ENCODE assay signal across 1 cellular context in the genomic region with DNA sequence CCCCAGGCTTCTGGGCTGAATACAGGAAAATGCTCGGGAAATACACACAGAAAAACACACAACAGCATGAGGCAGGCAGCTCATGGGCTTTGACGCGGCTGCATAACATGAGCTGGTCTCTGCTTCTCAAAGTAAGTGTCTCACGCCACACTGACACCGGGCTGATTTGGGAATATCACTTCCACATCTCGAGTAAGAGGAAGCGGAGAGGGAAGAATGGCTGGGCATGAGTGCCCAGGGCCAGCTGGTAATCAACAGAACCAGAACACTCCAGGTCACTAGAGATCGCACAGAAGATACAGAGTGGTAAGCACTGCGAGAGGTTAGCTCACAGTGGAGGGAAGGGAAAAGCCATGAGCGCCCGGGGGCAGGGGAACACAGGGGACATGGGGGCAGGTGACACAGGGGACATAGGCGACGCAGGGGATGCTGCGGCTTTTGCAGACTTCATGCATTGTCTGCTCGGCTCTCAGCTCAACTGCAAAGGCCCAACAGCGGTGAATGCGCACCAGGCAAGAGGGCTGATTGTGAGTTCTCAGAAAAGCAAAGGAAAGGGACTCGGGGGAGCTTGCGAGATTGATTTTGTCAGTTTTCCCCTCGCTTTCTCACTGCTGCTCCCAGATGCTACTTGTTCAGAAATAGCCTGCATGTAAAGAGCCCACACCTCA.
TF ChIP-seq lines count a peak whose summit lies in the region.

No MANE protein-coding gene starts in this region.

TF ChIP-seq in HepG2, 621 proteins besides CTCF, POLR2A, EP300 and RAD21:
- TF ChIP-seq HCFC1 (IDR thresholded peaks at IDR 0.05; ENCODE audit: low read depth, low read length) = no peak
- no peak for TF ChIP-seq ZNF766 (CRISPR knock-in tag; IDR thresholded peaks at IDR 0.05; ENCODE audit: borderline replicate concordance)
- TF ChIP-seq ZNF138 (CRISPR knock-in tag; IDR thresholded peaks at IDR 0.05; ENCODE audit: low read depth) = no peak
- TF ChIP-seq RAD51 (IDR thresholded peaks at IDR 0.05; ENCODE audit: borderline replicate concordance) = no peak
- TF ChIP-seq ZNF34 (CRISPR knock-in tag; IDR thresholded peaks at IDR 0.05; ENCODE audit: borderline replicate concordance) = no peak
- no peak for TF ChIP-seq ZNF569 (CRISPR knock-in tag; IDR thresholded peaks at IDR 0.05; ENCODE audit: borderline replicate concordance)
- no peak for TF ChIP-seq GLI4 (CRISPR knock-in tag; IDR thresholded peaks at IDR 0.05; ENCODE audit: borderline replicate concordance)
